ENCODE assay signal across 10 cellular contexts in the genomic region with DNA sequence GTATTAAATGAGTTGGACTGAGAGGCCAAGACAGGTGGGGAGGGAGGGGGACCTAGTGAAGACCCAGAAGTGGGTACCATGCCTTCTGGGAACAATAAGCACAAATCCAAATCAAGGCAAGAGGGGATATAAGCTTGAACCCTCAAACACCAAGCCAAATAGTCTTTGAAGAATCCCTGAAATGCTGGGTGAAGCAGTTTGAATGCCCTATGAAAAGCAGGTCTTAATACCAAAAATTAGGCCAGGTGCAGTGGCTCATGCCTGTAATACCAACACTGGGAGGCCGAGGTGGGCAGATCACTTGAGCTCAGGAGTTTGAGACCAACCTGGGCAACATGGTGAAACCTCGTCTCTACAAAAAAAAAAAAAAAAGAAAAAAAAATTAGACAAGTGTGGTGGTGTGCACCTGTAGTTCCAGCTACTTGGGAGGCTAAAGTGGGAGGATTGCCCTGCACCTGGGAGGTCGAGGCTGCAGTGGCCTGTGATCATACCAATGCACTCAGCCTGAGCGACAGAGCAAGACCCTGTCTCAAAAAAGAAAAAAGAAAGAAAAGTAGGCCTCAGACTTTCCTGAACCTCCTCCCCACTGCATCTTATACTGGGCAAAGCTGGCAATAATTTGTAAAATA. TPM values are rescaled to one million over a fixed set of nuclear protein-coding genes. Genes with fewer than 3 reads are reported as not detected.
DNase-seq lines count a peak whose midpoint lies in the region; ATAC-seq and TF ChIP-seq lines count a peak whose summit lies in the region.
"Had no signal": no experiment of that assay in that cellular context is flagged by ENCODE, and none has a peak within 500 bp of the region (broad histone marks: within the 10 kb centered on the region; RNA-seq: fewer than 3 reads in every experiment).

No MANE protein-coding gene starts in this region.

- peaks cover 29% of the 10 kb centered on the region for H3K79me1 ChIP-seq in trophoblast cell (ENCODE audit: low read length)

- peaks cover 48% of the 10 kb centered on the region for H3K36me3 Mint-ChIP-seq in stimulated activated memory B cell treated with anti-CD40 and anti-IgM and Interleukin-4, amounts not matched to agents 10 μg/mL and 1 μg/mL and 100 μg/mL, for 72 hours

- H3K4me2 ChIP-seq in trophoblast cell (ENCODE audit: low read length): no peak overlapping the region

- peaks cover 63% of the 10 kb centered on the region for H3K4me1 Mint-ChIP-seq in stimulated activated memory B cell treated with anti-CD40 and anti-IgM and Interleukin-4, amounts not matched to agents 10 μg/mL and 1 μg/mL and 100 μg/mL, for 72 hours

- H4K8ac ChIP-seq in trophoblast cell (ENCODE audit: low read depth, low read length): no peak overlapping the region

- no peak overlapping the region for H2BK12ac ChIP-seq in trophoblast cell (ENCODE audit: low read length)

- no peak overlapping the region for H4K12ac ChIP-seq in trophoblast cell (ENCODE audit: low read depth, low read length)

- no peak for TF ChIP-seq CTCF in HL-60 (IDR thresholded peaks at IDR 0.05; ENCODE audit: insufficient read depth, low read length)
- no peak for TF ChIP-seq CTCF in VCaP (conservative IDR thresholded peaks at IDR 0.05)
- TF ChIP-seq CTCF in esophagus muscularis mucosa (IDR thresholded peaks at IDR 0.05): no peak

- no peak overlapping the region for H2BK5ac ChIP-seq in trophoblast cell (ENCODE audit: low read depth, low read length, poor library complexity)

- H3K4ac ChIP-seq in trophoblast cell (ENCODE audit: low read depth, low read length): no peak overlapping the region

- TF ChIP-seq POLR2A in esophagus muscularis mucosa (IDR thresholded peaks at IDR 0.05; ENCODE audit: low read depth): no peak

- no peak overlapping the region for H4K91ac ChIP-seq in trophoblast cell (ENCODE audit: low read depth, low read length)

- H3K27me3 Mint-ChIP-seq in stimulated activated memory B cell treated with anti-CD40 and anti-IgM and Interleukin-4, amounts not matched to agents 10 μg/mL and 1 μg/mL and 100 μg/mL, for 72 hours: no peaks in the 10 kb centered on the region

- no peak overlapping the region for H2AFZ ChIP-seq in trophoblast cell (ENCODE audit: insufficient read depth, low read length, poor library complexity)

- H2BK120ac ChIP-seq in trophoblast cell (ENCODE audit: insufficient read depth, low read length, poor library complexity): no peak overlapping the region

- H3K27me3 ChIP-seq in HL-60 (ENCODE audit: insufficient read depth, poor library complexity, severe bottlenecking) (no peaks in the 10 kb centered on the region), esophagus muscularis mucosa (no peaks in the 10 kb centered on the region), trophoblast cell (ENCODE audit: insufficient read depth, low read length) (no peaks in the 10 kb centered on the region)
- H3K27me3 ChIP-seq: brain microvascular endothelial cell had no signal

- H3K4me3 ChIP-seq in HL-60 (replicated peaks; ENCODE audit: insufficient read depth, low read length): no peak overlapping the region
- H3K4me3 ChIP-seq in esophagus muscularis mucosa: no peak overlapping the region
- H3K4me3 ChIP-seq in trophoblast cell (ENCODE audit: low read depth, low read length): no peak overlapping the region

- WGBS in esophagus muscularis mucosa: 95% methylated on average over 4 of the region's 4 CpGs
- no CpG with 5 or more reads among the region's 4 CpGs for WGBS in trophoblast cell (ENCODE audit: extremely low coverage, insufficient coverage, insufficient read length)

- no peak for DNase-seq in HL-60 (ENCODE audit: low read depth in 1 of 2, low spot score in 1 of 2)
- DNase-seq in esophagus muscularis mucosa (ENCODE audit: extremely low spot score): no peak
- DNase-seq in trophoblast cell: no peak
- DNase-seq: brain microvascular endothelial cell; stimulated activated CD4-positive, alpha-beta T cell treated with anti-CD3 and anti-CD28 coated beads, Interleukin-4, amount 100 ng/mL, for 24 hours had no signal

- H3K9me3 ChIP-seq in esophagus muscularis mucosa (no peaks in the 10 kb centered on the region), trophoblast cell (ENCODE audit: insufficient read depth, low read depth, low read length) (no peaks in the 10 kb centered on the region)

- peaks cover 21 to 50% (median 46%) of the 10 kb centered on the region in 4 donors for H3K4me1 ChIP-seq in esophagus muscularis mucosa
- H3K4me1 ChIP-seq in trophoblast cell (ENCODE audit: control insufficient read depth in 1 of 2, insufficient read depth in 2 of 2, low read length in 2 of 2): peaks cover 0 to 2% of the 10 kb centered on the region in 2 experiments

- peak overlapping the region; percentile 95 for H3K4me3 Mint-ChIP-seq in stimulated activated memory B cell treated with anti-CD40 and anti-IgM and Interleukin-4, amounts not matched to agents 10 μg/mL and 1 μg/mL and 100 μg/mL, for 72 hours

- peaks cover 3% of the 10 kb centered on the region for H3K9me3 Mint-ChIP-seq in stimulated activated memory B cell treated with anti-CD40 and anti-IgM and Interleukin-4, amounts not matched to agents 10 μg/mL and 1 μg/mL and 100 μg/mL, for 72 hours

- H3K27ac Mint-ChIP-seq in stimulated activated memory B cell treated with anti-CD40 and anti-IgM and Interleukin-4, amounts not matched to agents 10 μg/mL and 1 μg/mL and 100 μg/mL, for 72 hours: peak overlapping the region; percentile 97

- peaks cover 23% of the 10 kb centered on the region for H3K79me2 ChIP-seq in trophoblast cell (ENCODE audit: control insufficient read depth, insufficient read depth, low read length, poor library complexity)

- no peak overlapping the region for H3K18ac ChIP-seq in trophoblast cell (ENCODE audit: low read length)

- intact Hi-C loops in esophagus muscularis mucosa (cut with DNase I): no loop called here

- peak overlapping the region; percentile 100 for H3K27ac ChIP-seq in HL-60 (replicated peaks)
- 0 out of 2 replicates have a peak overlapping the region, but pooled peaks have one; percentile 99 for H3K27ac ChIP-seq in VCaP
- H3K27ac ChIP-seq in esophagus muscularis mucosa (replicated peaks in 1 of 4): peak overlapping the region in 3 of 4 donors; percentile 99 to 100 (median 100)
- no peak overlapping the region for H3K27ac ChIP-seq in trophoblast cell (ENCODE audit: low read depth, low read length)
- H3K27ac ChIP-seq: brain microvascular endothelial cell had no signal

- no peak overlapping the region for H3K23ac ChIP-seq in trophoblast cell (ENCODE audit: low read length)

- TF ChIP-seq EP300 in esophagus muscularis mucosa (IDR thresholded peaks at IDR 0.05): no peak

- H3K14ac ChIP-seq in trophoblast cell (ENCODE audit: low read length): no peak overlapping the region

- H3K9ac ChIP-seq in trophoblast cell (ENCODE audit: low read length): no peak overlapping the region

- H3K36me3 ChIP-seq in esophagus muscularis mucosa (peaks cover 0 to 13% (median 6%) of the 10 kb centered on the region in 4 donors), trophoblast cell (ENCODE audit: control insufficient read depth in 1 of 2, insufficient read depth in 2 of 2, low read length in 2 of 2) (peaks cover 7% of the 10 kb centered on the region in 2 experiments)

- no peak for ATAC-seq in stimulated activated memory B cell treated with anti-CD40 and anti-IgM and Interleukin-4, amounts not matched to agents 10 μg/mL and 1 μg/mL and 100 μg/mL, for 72 hours
- ATAC-seq in GM19455 (IDR thresholded peaks at IDR 0.05; ENCODE audit: unreplicated experiment) (no peak), HG03045 (IDR thresholded peaks at IDR 0.05; ENCODE audit: unreplicated experiment) (no peak), SK-N-SH treated with all-trans-retinoic acid at 6 μM for 48 hours (no peak)

- no peak overlapping the region for H2AK5ac ChIP-seq in trophoblast cell (ENCODE audit: low read length)

TF ChIP-seq in SK-N-SH treated with all-trans-retinoic acid at 6 μM for 48 hours, 23 proteins besides CTCF, POLR2A, EP300 and RAD21 (continues in another document):
- TF ChIP-seq, protein P1, sequence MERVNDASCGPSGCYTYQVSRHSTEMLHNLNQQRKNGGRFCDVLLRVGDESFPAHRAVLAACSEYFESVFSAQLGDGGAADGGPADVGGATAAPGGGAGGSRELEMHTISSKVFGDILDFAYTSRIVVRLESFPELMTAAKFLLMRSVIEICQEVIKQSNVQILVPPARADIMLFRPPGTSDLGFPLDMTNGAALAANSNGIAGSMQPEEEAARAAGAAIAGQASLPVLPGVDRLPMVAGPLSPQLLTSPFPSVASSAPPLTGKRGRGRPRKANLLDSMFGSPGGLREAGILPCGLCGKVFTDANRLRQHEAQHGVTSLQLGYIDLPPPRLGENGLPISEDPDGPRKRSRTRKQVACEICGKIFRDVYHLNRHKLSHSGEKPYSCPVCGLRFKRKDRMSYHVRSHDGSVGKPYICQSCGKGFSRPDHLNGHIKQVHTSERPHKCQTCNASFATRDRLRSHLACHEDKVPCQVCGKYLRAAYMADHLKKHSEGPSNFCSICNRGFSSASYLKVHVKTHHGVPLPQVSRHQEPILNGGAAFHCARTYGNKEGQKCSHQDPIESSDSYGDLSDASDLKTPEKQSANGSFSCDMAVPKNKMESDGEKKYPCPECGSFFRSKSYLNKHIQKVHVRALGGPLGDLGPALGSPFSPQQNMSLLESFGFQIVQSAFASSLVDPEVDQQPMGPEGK (CRISPR knock-in tag; IDR thresholded peaks at IDR 0.05; ENCODE audit: borderline replicate concordance): no peak
- TF ChIP-seq TOX (CRISPR knock-in tag; IDR thresholded peaks at IDR 0.05; ENCODE audit: borderline replicate concordance) (no peak), RARB (CRISPR knock-in tag; IDR thresholded peaks at IDR 0.05) (no peak), SNAI2 (CRISPR knock-in tag; IDR thresholded peaks at IDR 0.05) (no peak), GLIS3 (CRISPR knock-in tag; IDR thresholded peaks at IDR 0.05) (no peak), ZFP30 (CRISPR knock-in tag; IDR thresholded peaks at IDR 0.05) (no peak), OSR1 (CRISPR knock-in tag; IDR thresholded peaks at IDR 0.05) (no peak), PPARA (CRISPR knock-in tag; IDR thresholded peaks at IDR 0.05; ENCODE audit: borderline replicate concordance) (no peak), ZFP3 (CRISPR knock-in tag; IDR thresholded peaks at IDR 0.05) (no peak), ZNF565 (CRISPR knock-in tag; conservative IDR thresholded peaks at IDR 0.05; ENCODE audit: low read depth) (no peak)
- TF ChIP-seq, protein P2, sequence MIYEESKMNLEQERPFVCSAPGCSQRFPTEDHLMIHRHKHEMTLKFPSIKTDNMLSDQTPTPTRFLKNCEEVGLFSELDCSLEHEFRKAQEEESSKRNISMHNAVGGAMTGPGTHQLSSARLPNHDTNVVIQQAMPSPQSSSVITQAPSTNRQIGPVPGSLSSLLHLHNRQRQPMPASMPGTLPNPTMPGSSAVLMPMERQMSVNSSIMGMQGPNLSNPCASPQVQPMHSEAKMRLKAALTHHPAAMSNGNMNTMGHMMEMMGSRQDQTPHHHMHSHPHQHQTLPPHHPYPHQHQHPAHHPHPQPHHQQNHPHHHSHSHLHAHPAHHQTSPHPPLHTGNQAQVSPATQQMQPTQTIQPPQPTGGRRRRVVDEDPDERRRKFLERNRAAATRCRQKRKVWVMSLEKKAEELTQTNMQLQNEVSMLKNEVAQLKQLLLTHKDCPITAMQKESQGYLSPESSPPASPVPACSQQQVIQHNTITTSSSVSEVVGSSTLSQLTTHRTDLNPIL (CRISPR knock-in tag; IDR thresholded peaks at IDR 0.05; ENCODE audit: low read depth): no peak

RNA-seq across cellular contexts. Expression of a gene that starts 3.5 kb away (rescaled TPM):
- 100 to 1,000 TPM; 156 to 220 (median 189) TPM for total RNA-seq in esophagus muscularis mucosa
- polyA plus RNA-seq in trophoblast cell (2013): 407 and 419 TPM in 2 replicates
